14 cellular contexts compared by ENCODE assay signal in genomic region chr3:187994221-187995085, GRCh38.
A peak's percentile ranks its signal among the peaks of the same experiment; 100 is the strongest.
DNase-seq lines count a peak whose midpoint lies in the region; ATAC-seq and TF ChIP-seq lines count a peak whose summit lies in the region.
"Had no signal": no experiment of that assay in that cellular context is flagged by ENCODE, and none has a peak within 500 bp of the region (broad histone marks: within the 10 kb centered on the region; RNA-seq: fewer than 3 reads in every experiment).

No MANE protein-coding gene starts in this region.

- no peaks in the 10 kb centered on the region for H3K9me3 ChIP-seq in T-helper 17 cell (ENCODE audit: control insufficient read depth, low read length, poor library complexity, severe bottlenecking)
- H3K9me3 ChIP-seq: heart right ventricle had no signal

- H3K36me3 Mint-ChIP-seq in T-helper 17 cell (ENCODE audit: low read depth): no peaks in the 10 kb centered on the region
- H3K36me3 Mint-ChIP-seq: CD14-positive monocyte had no signal

- peak; percentile 27 for DNase-seq in activated naive CD4-positive, alpha-beta T cell treated with Interleukin-2 at 50 U/mL for 16 hours
- no peak for DNase-seq in activated naive CD4-positive, alpha-beta T cell (lab: John Stamatoyannopoulos, UW)
- DNase-seq in T-helper 17 cell: no peak
- DNase-seq in epithelial cell of esophagus (ENCODE audit: low read depth): peak; percentile 22
- peak; percentile 50 to 66 for DNase-seq in stimulated activated naive CD8-positive, alpha-beta T cell treated with anti-CD3 and anti-CD28 coated beads, Interleukin-15, amount 100 ng/mL, for 72 hours
- no peak for DNase-seq in NCI-H1694 treated with DMSO at 0.1 percent for 48 hours (lab: John Stamatoyannopoulos, UW)
- DNase-seq in AG08396 (ENCODE audit: low spot score): no peak
- DNase-seq: heart right ventricle, NCI-H2171 had no signal

- H3K9me3 Mint-ChIP-seq in stimulated activated naive CD8-positive, alpha-beta T cell treated with anti-CD3 and anti-CD28 coated beads, Interleukin-15, amount 100 ng/mL, for 72 hours: peaks cover 0 to 13% of the 10 kb centered on the region in 2 donors
- H3K9me3 Mint-ChIP-seq: memory B cell had no signal

- H3K4me1 Mint-ChIP-seq in T-helper 17 cell: peaks cover 35% of the 10 kb centered on the region
- peaks cover 71% of the 10 kb centered on the region for H3K4me1 Mint-ChIP-seq in stimulated activated naive CD8-positive, alpha-beta T cell treated with anti-CD3 and anti-CD28 coated beads, Interleukin-15, amount 100 ng/mL, for 72 hours
- H3K4me1 Mint-ChIP-seq: CD14-positive monocyte had no signal

- TF ChIP-seq CTCF in epithelial cell of esophagus (IDR thresholded peaks at IDR 0.05; ENCODE audit: insufficient read depth, low read depth, low read length, missing control alignments): no peak

- peak overlapping the region; percentile 71 for H3K4me3 Mint-ChIP-seq in T-helper 17 cell
- peak overlapping the region; percentile 51 to 64 for H3K4me3 Mint-ChIP-seq in stimulated activated naive CD8-positive, alpha-beta T cell treated with anti-CD3 and anti-CD28 coated beads, Interleukin-15, amount 100 ng/mL, for 72 hours
- H3K4me3 Mint-ChIP-seq: CD14-positive monocyte, IgD-negative memory B cell, memory B cell had no signal

- H3K27me3 Mint-ChIP-seq in T-helper 17 cell: no peaks in the 10 kb centered on the region
- H3K27me3 Mint-ChIP-seq in stimulated activated naive CD8-positive, alpha-beta T cell treated with anti-CD3 and anti-CD28 coated beads, Interleukin-15, amount 100 ng/mL, for 72 hours: no peaks in the 10 kb centered on the region

- ATAC-seq in T-helper 17 cell (peak; percentile 94), GM18505 (IDR thresholded peaks at IDR 0.05; ENCODE audit: unreplicated experiment) (no peak)
- peak; percentile 97 for ATAC-seq in stimulated activated naive CD8-positive, alpha-beta T cell treated with anti-CD3 and anti-CD28 coated beads, Interleukin-15, amount 100 ng/mL, for 72 hours
- ATAC-seq: heart right ventricle had no signal

- TF ChIP-seq POLR2A in GM18505 (IDR thresholded peaks at IDR 0.05; ENCODE audit: borderline replicate concordance, extremely low read depth, insufficient read depth, insufficient read length): no peak

- H3K4me3 ChIP-seq in epithelial cell of esophagus (ENCODE audit: low read length): no peak overlapping the region
- H3K4me3 ChIP-seq: coronary artery, heart right ventricle had no signal

- peak overlapping the region; percentile 89 for H3K27ac Mint-ChIP-seq in T-helper 17 cell
- peak overlapping the region; percentile 23 to 78 for H3K27ac Mint-ChIP-seq in stimulated activated naive CD8-positive, alpha-beta T cell treated with anti-CD3 and anti-CD28 coated beads, Interleukin-15, amount 100 ng/mL, for 72 hours
- H3K27ac Mint-ChIP-seq: CD14-positive monocyte, IgD-negative memory B cell, memory B cell had no signal

Comparison
In these comparisons a context has a peak if more than half of its experiments do, and no peak if none do; other contexts are left out.
1. DNase-seq: peak in activated naive CD4-positive, alpha-beta T cell treated with Interleukin-2 at 50 U/mL for 16 hours (single experiment), epithelial cell of esophagus (single experiment) and stimulated activated naive CD8-positive, alpha-beta T cell treated with anti-CD3 and anti-CD28 coated beads, Interleukin-15, amount 100 ng/mL, for 72 hours (2 of 2); none in activated naive CD4-positive, alpha-beta T cell (0 of 4), T-helper 17 cell (0 of 3), NCI-H1694 treated with DMSO at 0.1 percent for 48 hours (single experiment) and AG08396 (single experiment).